ENCODE assay signal across 12 cellular contexts in the genomic region with DNA sequence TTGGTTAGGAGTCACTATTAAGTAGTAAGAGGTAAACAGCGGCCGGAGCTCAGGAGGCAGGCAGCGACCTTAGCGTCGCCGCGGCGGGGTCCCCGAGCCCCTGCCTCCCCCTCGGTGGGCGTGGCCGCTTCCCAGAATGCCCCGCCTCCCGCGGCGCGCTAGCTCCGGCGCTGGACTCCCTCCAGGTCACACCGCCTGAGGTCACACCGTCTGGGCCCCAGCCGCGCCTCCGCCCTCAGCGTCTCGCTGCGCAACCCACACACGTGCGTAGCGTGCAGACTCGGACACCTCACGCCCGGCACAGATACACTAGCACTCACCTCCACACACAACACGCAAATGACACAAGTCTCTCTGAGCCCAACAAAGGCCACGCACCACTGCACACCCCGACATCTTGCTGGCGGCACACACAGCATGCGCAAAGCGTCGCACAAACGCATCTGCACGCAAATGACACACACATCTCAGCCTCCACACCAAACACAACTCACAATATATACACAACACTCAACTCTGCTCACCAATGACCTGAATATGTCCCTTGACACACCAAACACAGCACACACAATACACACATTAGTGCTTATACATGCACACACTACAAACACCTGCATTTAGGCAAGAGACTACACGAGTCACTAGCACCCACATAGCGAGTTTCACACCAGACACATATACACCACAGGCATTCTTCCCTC. TPM values are rescaled to one million over a fixed set of nuclear protein-coding genes. Genes with fewer than 3 reads are reported as not detected.
DNase-seq lines count a peak whose midpoint lies in the region; ATAC-seq, FAIRE-seq and TF ChIP-seq lines count a peak whose summit lies in the region.
"Had no signal": no experiment of that assay in that cellular context is flagged by ENCODE, and none has a peak within 500 bp of the region (broad histone marks: within the 10 kb centered on the region; RNA-seq: fewer than 3 reads in every experiment).

No MANE protein-coding gene starts in this region.

- dilution Hi-C loops in endothelial cell of umbilical vein (cut with MboI; ENCODE audit: extremely low pct_ligation_motif_present, low sequenced_read_pairs), result no loop called here

- no peak for TF ChIP-seq POLR2A in endothelial cell of umbilical vein (IDR thresholded peaks at IDR 0.05; ENCODE audit: low read depth, low read length)
- no peak for TF ChIP-seq POLR2A in prostate gland (IDR thresholded peaks at IDR 0.05)

- peak overlapping the region; percentile 32 for H2AFZ ChIP-seq in endothelial cell of umbilical vein (ENCODE audit: low read depth, low read length)

- H3K4me1 ChIP-seq in HUES64 (ENCODE audit: insufficient read depth, low read length), result peaks cover 10% of the 10 kb centered on the region
- no peaks in the 10 kb centered on the region for H3K4me1 ChIP-seq in endothelial cell of umbilical vein (ENCODE audit: control insufficient read depth, extremely low read depth, insufficient read depth, low read length)
- no peaks in the 10 kb centered on the region for H3K4me1 ChIP-seq in small intestine (ENCODE audit: control insufficient read depth in 2 of 2, insufficient read depth in 1 of 2, low read depth in 1 of 2, low read length in 1 of 2)
- no peaks in the 10 kb centered on the region for H3K4me1 ChIP-seq in prostate gland (replicated peaks)

- H3K36me3 ChIP-seq in HUES64 (ENCODE audit: insufficient read depth, low read length), result no peaks in the 10 kb centered on the region
- H3K36me3 ChIP-seq in endothelial cell of umbilical vein (ENCODE audit: control insufficient read depth in 2 of 2, extremely low read depth in 1 of 2, insufficient read depth in 2 of 2, low read length in 2 of 2), result no peaks in the 10 kb centered on the region
- no peaks in the 10 kb centered on the region for H3K36me3 ChIP-seq in kidney epithelial cell (ENCODE audit: control insufficient read depth, insufficient read depth, low read length)
- H3K36me3 ChIP-seq in small intestine (ENCODE audit: control insufficient read depth in 2 of 2, insufficient read depth in 2 of 2, low read length in 2 of 2), result no peaks in the 10 kb centered on the region
- no peaks in the 10 kb centered on the region for H3K36me3 ChIP-seq in prostate gland
- H3K36me3 ChIP-seq: neutrophil had no signal

- CTCF ChIA-PET in endothelial cell of umbilical vein (lab: Charles Lee), result interaction anchor here (0.9 to 1.2 kb wide), 3 partner anchors 10 to 92 kb away, joined by 3 to 4 read pairs (median 4); no protein-coding TSS in a partner anchor

- H3K79me2 ChIP-seq in endothelial cell of umbilical vein (ENCODE audit: control insufficient read depth, insufficient read depth, low read length), result no peaks in the 10 kb centered on the region

- H4K20me1 ChIP-seq in endothelial cell of umbilical vein (replicated peaks; ENCODE audit: control insufficient read depth, extremely low read depth, insufficient read depth, low read length), result no peaks in the 10 kb centered on the region

- no peaks in the 10 kb centered on the region for H3K9me1 ChIP-seq in endothelial cell of umbilical vein (replicated peaks; ENCODE audit: control insufficient read depth, extremely low read depth, insufficient read depth, low read length)

- intact Hi-C loops in endothelial cell of umbilical vein (cut with micrococcal nuclease) (no loop called here), prostate gland (cut with DNase I) (no loop called here)

- no peak for ATAC-seq in HG03521 (IDR thresholded peaks at IDR 0.05; ENCODE audit: unreplicated experiment)

- no peak for FAIRE-seq in endothelial cell of umbilical vein (lab: Jason Lieb, UNC)
- no peak for FAIRE-seq in small intestine (lab: Jason Lieb, UNC)

- peak overlapping the region; percentile 7 for H3K4me2 ChIP-seq in endothelial cell of umbilical vein (ENCODE audit: insufficient read depth, low read length)

- H3K27ac ChIP-seq in HUES64 (ENCODE audit: low read depth, low read length), result no peak overlapping the region
- H3K27ac ChIP-seq in endothelial cell of umbilical vein (ENCODE audit: insufficient read depth, low read depth, low read length), result no peak overlapping the region
- H3K27ac ChIP-seq in small intestine (ENCODE audit: low read depth in 1 of 2, low read length in 1 of 2), result no peak overlapping the region
- H3K27ac ChIP-seq in prostate gland, result no peak overlapping the region
- H3K27ac ChIP-seq: neutrophil had no signal

- H3K27me3 ChIP-seq in HUES64 (ENCODE audit: insufficient read depth, low read length) (0 out of 2 replicates have a peak, but pooled peaks cover 5% of the 10 kb centered on the region), endothelial cell of umbilical vein (ENCODE audit: control insufficient read depth in 2 of 2, insufficient read depth in 2 of 2, low read length in 2 of 2) (peaks cover 18 to 19% of the 10 kb centered on the region in 2 experiments), kidney epithelial cell (ENCODE audit: control insufficient read depth, insufficient read depth, low read length) (peaks cover 2% of the 10 kb centered on the region), small intestine (ENCODE audit: control insufficient read depth in 2 of 2, insufficient read depth in 2 of 2, low read length in 2 of 2) (no peaks in the 10 kb centered on the region), prostate gland (replicated peaks; ENCODE audit: insufficient read depth) (no peaks in the 10 kb centered on the region)

- H3K9ac ChIP-seq in HUES64 (ENCODE audit: low read depth, low read length), result no peak overlapping the region
- no peak overlapping the region for H3K9ac ChIP-seq in endothelial cell of umbilical vein (replicated peaks; ENCODE audit: extremely low read depth, insufficient read depth, low read length)

- DNase-seq in endothelial cell of umbilical vein (ENCODE audit: low read depth, low spot score), result peak; percentile 30
- no peak for DNase-seq in kidney epithelial cell (ENCODE audit: low read depth)
- DNase-seq in small intestine, result peak; percentile 62
- DNase-seq in SW 1271 (lab: John Stamatoyannopoulos, UW), result no peak
- DNase-seq in COR-L47 (lab: John Stamatoyannopoulos, UW), result no peak
- DNase-seq in prostate gland (ENCODE audit: low spot score), result no peak
- DNase-seq: activated naive CD4-positive, alpha-beta T cell treated with anti-CD3 and anti-CD28 coated beads for 36 hours; DMS153; MM.1S had no signal

- no TSS peak for BruUV-seq in endothelial cell of umbilical vein (replicated peaks; lab: Mats Ljungman, UMichigan)

- H3K9me3 ChIP-seq in HUES64 (ENCODE audit: insufficient read depth, low read depth, low read length) (no peaks in the 10 kb centered on the region), endothelial cell of umbilical vein (replicated peaks; ENCODE audit: control insufficient read depth, insufficient read depth, low read length) (no peaks in the 10 kb centered on the region), small intestine (ENCODE audit: control insufficient read depth, low read depth) (no peaks in the 10 kb centered on the region), prostate gland (no peaks in the 10 kb centered on the region)
- H3K9me3 ChIP-seq: neutrophil had no signal

- POLR2A ChIA-PET in endothelial cell of umbilical vein (lab: Charles Lee), result interaction anchor here (1.0 kb wide), 1 partner anchor 18 kb away, joined by 3 read pairs; a partner anchor contains a TSS

- H3K4me3 ChIP-seq in HUES64 (ENCODE audit: low read length) (peak overlapping the region; percentile 32; the same call in 1 of the 2 replicates), endothelial cell of umbilical vein (replicated peaks in 1 of 3; ENCODE audit: insufficient read depth in 1 of 3, low read depth in 1 of 3, low read length in 3 of 3) (no peak overlapping the region), kidney epithelial cell (ENCODE audit: low read depth, low read length) (peak overlapping the region; percentile 13), small intestine (ENCODE audit: low read depth in 1 of 2, low read length in 2 of 2) (peak overlapping the region in 1 of 2 donors; percentile 13), prostate gland (no peak overlapping the region)

- WGBS in HUES64, result 90% methylated on average over 44 of the region's 44 CpGs
- 23 to 27% (median 26%) methylated on average over 44 of the region's 44 CpGs for WGBS in small intestine, 3 donors
- WGBS in prostate gland, result 38% methylated on average over 31 of the region's 44 CpGs

- TF ChIP-seq CTCF in endothelial cell of umbilical vein (IDR thresholded peaks at IDR 0.05; ENCODE audit: extremely low read depth in 1 of 2, insufficient read depth in 1 of 2, low read depth in 1 of 2, low read length in 2 of 2) (no peak), kidney epithelial cell (IDR thresholded peaks at IDR 0.05; ENCODE audit: insufficient read depth, low read length, poor library complexity, severe bottlenecking) (no peak), prostate gland (IDR thresholded peaks at IDR 0.05) (no peak)

TF ChIP-seq in endothelial cell of umbilical vein, 7 proteins besides CTCF, POLR2A, EP300 and RAD21 (continues in another document):
- TF ChIP-seq MYC (IDR thresholded peaks at IDR 0.05; ENCODE audit: low read depth, low read length), result no peak

RNA-seq across cellular contexts. Expression of a gene that starts 17.6 kb away (rescaled TPM):
- 20.0 TPM for polyA plus RNA-seq in HUES64 (2013, experiment 1 of 2)
- polyA plus RNA-seq in HUES64 (2013, experiment 2 of 2), result 17.7 TPM
- total RNA-seq in endothelial cell of umbilical vein (170 and 199 TPM in 2 replicates), kidney epithelial cell (1,168 and 1,214 TPM in 2 replicates), prostate gland (100 to 1,000 TPM in 1 of 2 donors, 10 to 100 TPM in 1; 69.7 to 148 TPM)
- polyA plus RNA-seq in endothelial cell of umbilical vein (238 and 282 TPM in 2 replicates), small intestine (100 to 1,000 TPM in 2 of 3 donors, 10 to 100 TPM in 1; 96.8 to 464 (median 327) TPM)
- 175 and 190 TPM in 2 replicates for polyA plus RNA-seq in endothelial cell of umbilical vein (2011; cell fraction: cytosol; rRNA removed)
- 89.3 and 102 TPM in 2 replicates for polyA plus RNA-seq in endothelial cell of umbilical vein (2011; cell fraction: nucleus; rRNA removed)
- polyA plus RNA-seq in endothelial cell of umbilical vein (2012), result 271 and 304 TPM in 2 replicates
- polyA minus RNA-seq in endothelial cell of umbilical vein, result 117 and 125 TPM in 2 replicates
- 31.5 TPM for polyA minus RNA-seq in endothelial cell of umbilical vein (2011; cell fraction: cytosol; rRNA and poly(A)+ RNA removed)
- 39.8 and 48.9 TPM in 2 replicates for polyA minus RNA-seq in endothelial cell of umbilical vein (2011; cell fraction: nucleus; rRNA and poly(A)+ RNA removed)

RNA-seq across cellular contexts. Expression of a gene that starts 36.7 kb away (rescaled TPM):
- polyA plus RNA-seq in HUES64 (2013, experiment 1 of 2), result not detected
- not detected for polyA plus RNA-seq in HUES64 (2013, experiment 2 of 2)
- total RNA-seq in endothelial cell of umbilical vein (0.11 TPM in 1 of 2 replicates, not detected in the other), kidney epithelial cell (0.07 TPM in 1 of 2 replicates, not detected in the other), prostate gland (under 1 TPM; 0.14 to 0.45 TPM)
- polyA plus RNA-seq in endothelial cell of umbilical vein (0.03 TPM in 2 replicates), small intestine (under 1 TPM in 2 of 3 donors, not detected in 1; 0.18 to 0.22 TPM)
- polyA plus RNA-seq in endothelial cell of umbilical vein (2011; cell fraction: cytosol; rRNA removed), result not detected in 2 replicates
- 0.09 and 0.21 TPM in 2 replicates for polyA plus RNA-seq in endothelial cell of umbilical vein (2011; cell fraction: nucleus; rRNA removed)
- polyA plus RNA-seq in endothelial cell of umbilical vein (2012), result 0.04 TPM in 1 of 2 replicates, not detected in the other
- polyA minus RNA-seq in endothelial cell of umbilical vein, result not detected in 2 replicates
- polyA minus RNA-seq in endothelial cell of umbilical vein (2011; cell fraction: cytosol; rRNA and poly(A)+ RNA removed), result not detected
- polyA minus RNA-seq in endothelial cell of umbilical vein (2011; cell fraction: nucleus; rRNA and poly(A)+ RNA removed), result not detected in 2 replicates

Comparison
In these comparisons a context has a peak if more than half of its experiments do, and no peak if none do; other contexts are left out.
1. H3K4me3 ChIP-seq: peak in HUES64 (single experiment) and kidney epithelial cell (single experiment); none in endothelial cell of umbilical vein (0 of 3) and prostate gland (0 of 2).
2. DNase-seq: peak in endothelial cell of umbilical vein (single experiment) and small intestine (single experiment); none in kidney epithelial cell (single experiment), SW 1271 (0 of 2), COR-L47 (single experiment) and prostate gland (single experiment).